ENCODE assay signal across 8 cellular contexts in genomic region chr12:68871899-68872298, GRCh38.
DNase-seq lines count a peak whose midpoint lies in the region; ATAC-seq, FAIRE-seq and TF ChIP-seq lines count a peak whose summit lies in the region.

No MANE protein-coding gene starts in this region.

- TF ChIP-seq EP300 in upper lobe of left lung (IDR thresholded peaks at IDR 0.05): no peak

- TF ChIP-seq CTCF in Panc1 (IDR thresholded peaks at IDR 0.05) (peak; percentile 54), keratinocyte (optimal IDR thresholded peaks at IDR 0.05 in 1 of 3, IDR thresholded peaks at IDR 0.05 in 1 of 3, conservative IDR thresholded peaks at IDR 0.05 in 1 of 3; ENCODE audit: extremely low read depth in 1 of 3, insufficient read depth in 2 of 3, low read length in 3 of 3) (peak; percentile 27 to 58 (median 37)), upper lobe of left lung (IDR thresholded peaks at IDR 0.05) (no peak)

- CTCF ChIA-PET in Panc1 (lab: Charles Lee): no interaction called here

- no peaks in the 10 kb centered on the region for H3K79me2 ChIP-seq in keratinocyte (ENCODE audit: control insufficient read depth, insufficient read depth, low read length)

- POLR2A ChIA-PET in Panc1 (lab: Charles Lee): no interaction called here

- no peaks in the 10 kb centered on the region for H3K27me3 ChIP-seq in H7 (ENCODE audit: control insufficient read depth, insufficient read depth, low read length)
- H3K27me3 ChIP-seq in Panc1 (ENCODE audit: control insufficient read depth, insufficient read depth, low read length): no peaks in the 10 kb centered on the region
- H3K27me3 ChIP-seq in keratinocyte (ENCODE audit: control insufficient read depth, extremely low read depth, insufficient read depth, low read length): no peaks in the 10 kb centered on the region
- H3K27me3 ChIP-seq in upper lobe of left lung: no peaks in the 10 kb centered on the region

- intact Hi-C loops in Panc1 (cut with micrococcal nuclease; ENCODE audit: unreplicated experiment) (no loop called here), head of caudate nucleus (cut with DNase I) (no loop called here)

- H3K9me3 ChIP-seq in Panc1 (ENCODE audit: control insufficient read depth, insufficient read depth, low read depth, low read length): no peaks in the 10 kb centered on the region
- no peaks in the 10 kb centered on the region for H3K9me3 ChIP-seq in keratinocyte (ENCODE audit: control insufficient read depth, low read depth, low read length)
- H3K9me3 ChIP-seq in upper lobe of left lung: no peaks in the 10 kb centered on the region

- TF ChIP-seq POLR2A in upper lobe of left lung (IDR thresholded peaks at IDR 0.05): no peak

- H4K20me1 ChIP-seq in keratinocyte (ENCODE audit: control insufficient read depth, extremely low read depth, insufficient read depth, low read length): no peaks in the 10 kb centered on the region

- ATAC-seq in Panc1 (no peak), upper lobe of left lung (ENCODE audit: low FRiP score in 2 of 2) (no peak), HG02623 (IDR thresholded peaks at IDR 0.05; ENCODE audit: unreplicated experiment) (no peak)

- DNase-seq in Daoy (ENCODE audit: low read depth) (peak; percentile 28), H7 (peak; percentile 25), Panc1 (ENCODE audit: low read depth, low spot score) (no peak), keratinocyte (ENCODE audit: low read depth, low spot score) (no peak), retina (no peak), head of caudate nucleus (no peak), upper lobe of left lung (no peak)

- no TSS peak for BruUV-seq in Panc1 (replicated peaks; lab: Mats Ljungman, UMichigan)

- in situ Hi-C loops in Panc1 (cut with HindIII; ENCODE audit: low pct_unique_long_range_greater_than_20kb, low sequenced_read_pairs): no loop called here

- no peak overlapping the region for H2AFZ ChIP-seq in keratinocyte (ENCODE audit: control insufficient read depth, low read length)

- no peak for FAIRE-seq in keratinocyte (lab: Jason Lieb, UNC)

- no peak overlapping the region for H3K4me2 ChIP-seq in keratinocyte (ENCODE audit: control insufficient read depth, extremely low read depth, insufficient read depth, low read depth, low read length)

- dilution Hi-C loops in keratinocyte (cut with MboI; ENCODE audit: extremely low pct_ligation_motif_present, low sequenced_read_pairs): no loop called here

- H3K4me1 ChIP-seq in Panc1 (ENCODE audit: control insufficient read depth, insufficient read depth, low read length): no peaks in the 10 kb centered on the region
- peaks cover 11% of the 10 kb centered on the region for H3K4me1 ChIP-seq in keratinocyte (ENCODE audit: control insufficient read depth, extremely low read depth, insufficient read depth, low read length)
- peaks cover 0 to 5% (median 2%) of the 10 kb centered on the region in 4 donors for H3K4me1 ChIP-seq in upper lobe of left lung

- 74 to 78% methylated on average over 5 of the region's 5 CpGs for WGBS in upper lobe of left lung, 2 donors

- no peaks in the 10 kb centered on the region for H3K9me1 ChIP-seq in keratinocyte (ENCODE audit: control insufficient read depth, extremely low read depth, insufficient read depth, low read length)

- H3K9ac ChIP-seq in keratinocyte (ENCODE audit: control insufficient read depth, extremely low read depth, insufficient read depth, low read length): no peak overlapping the region

- no peak overlapping the region for H3K4me3 ChIP-seq in H7 (ENCODE audit: insufficient read depth, low read depth, low read length)
- no peak overlapping the region for H3K4me3 ChIP-seq in Panc1 (ENCODE audit: low read depth in 2 of 2, low read length in 2 of 2)
- no peak overlapping the region for H3K4me3 ChIP-seq in keratinocyte (ENCODE audit: control insufficient read depth in 2 of 3, extremely low read depth in 1 of 3, insufficient read depth in 2 of 3, low read depth in 1 of 3, low read length in 3 of 3)
- H3K4me3 ChIP-seq in upper lobe of left lung: no peak overlapping the region

- H3K27ac ChIP-seq in Panc1 (ENCODE audit: low read length): no peak overlapping the region
- H3K27ac ChIP-seq in keratinocyte (ENCODE audit: control insufficient read depth, insufficient read depth, low read length): no peak overlapping the region
- H3K27ac ChIP-seq in upper lobe of left lung: no peak overlapping the region

- H3K36me3 ChIP-seq in H7 (replicated peaks; ENCODE audit: control insufficient read depth, insufficient read depth, low read length): no peaks in the 10 kb centered on the region
- no peaks in the 10 kb centered on the region for H3K36me3 ChIP-seq in Panc1 (ENCODE audit: control insufficient read depth, insufficient read depth, low read length)
- no peaks in the 10 kb centered on the region for H3K36me3 ChIP-seq in keratinocyte (ENCODE audit: control insufficient read depth in 2 of 2, extremely low read depth in 1 of 2, insufficient read depth in 2 of 2, low read length in 2 of 2)
- H3K36me3 ChIP-seq in upper lobe of left lung: peaks cover 25 to 44% (median 37%) of the 10 kb centered on the region in 4 donors

Comparison
In these comparisons a context has a peak if more than half of its experiments do, and no peak if none do; other contexts are left out.
1. DNase-seq: peak in Daoy (single experiment) and H7 (single experiment); none in Panc1 (single experiment), keratinocyte (single experiment), retina (single experiment), head of caudate nucleus (0 of 42) and upper lobe of left lung (0 of 2).
2. CTCF ChIP-seq: peak in Panc1 (single experiment) and keratinocyte (3 of 3); none in upper lobe of left lung (0 of 6).